9 cellular contexts compared by ENCODE assay signal in the genomic region with DNA sequence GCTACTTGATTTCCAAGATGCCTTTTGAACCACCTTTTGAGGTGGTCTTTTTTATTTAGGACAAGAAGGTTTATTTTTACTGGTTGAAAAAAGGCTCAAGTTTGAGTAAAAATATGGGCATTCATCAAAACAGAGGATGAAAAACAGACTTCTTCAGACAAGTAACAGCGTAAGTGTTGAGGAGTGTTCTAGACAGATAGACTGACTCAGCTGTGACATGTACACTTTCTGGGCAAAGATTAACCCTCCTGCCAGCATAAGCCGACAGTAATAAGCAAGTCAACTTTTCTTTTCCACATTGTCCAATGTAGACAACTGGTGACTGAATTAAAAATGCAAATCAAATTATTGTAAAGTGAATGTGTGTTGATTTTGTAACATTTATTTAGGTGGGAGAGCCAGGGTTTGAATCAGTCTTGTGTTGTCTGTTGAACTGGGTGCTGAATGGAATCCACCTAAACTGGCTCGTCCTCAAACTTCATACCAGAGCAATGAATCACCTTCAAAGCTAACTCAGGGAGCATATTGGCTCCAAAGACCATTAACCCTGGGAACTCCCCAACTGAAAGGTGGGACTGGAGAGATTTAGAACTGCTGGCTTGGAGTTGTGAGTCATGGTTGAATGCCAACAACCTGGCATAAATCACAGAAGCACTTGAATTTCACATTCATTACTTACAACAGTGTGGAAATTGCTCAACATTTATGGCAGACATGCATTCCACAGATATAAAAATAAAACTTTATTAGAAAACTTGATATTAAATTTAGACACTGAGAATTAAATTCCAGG.
DNase-seq lines count a peak whose midpoint lies in the region; ATAC-seq, FAIRE-seq and TF ChIP-seq lines count a peak whose summit lies in the region.
"Had no signal": no experiment of that assay in that cellular context is flagged by ENCODE, and none has a peak within 500 bp of the region (broad histone marks: within the 10 kb centered on the region; RNA-seq: fewer than 3 reads in every experiment).

No MANE protein-coding gene starts in this region.

- CTCF ChIA-PET in Panc1 (lab: Charles Lee), result no interaction called here
- CTCF ChIA-PET in CD4-positive, alpha-beta memory T cell (lab: Charles Lee; ENCODE audit: partially characterized antibody), result no interaction called here

- H3K18ac ChIP-seq in neuronal stem cell (ENCODE audit: low read length), result no peak overlapping the region

- no peak for DNase-seq in GM12891 (ENCODE audit: insufficient read length, low spot score)
- peak; percentile 99 for DNase-seq in Panc1 (ENCODE audit: low read depth, low spot score)
- peak; percentile 99 for DNase-seq in fibroblast of the aortic adventitia (ENCODE audit: low read depth)
- DNase-seq in renal cortical epithelial cell (ENCODE audit: low read depth), result peak; percentile 100
- no peak for DNase-seq in neuronal stem cell (ENCODE audit: low spot score)
- DNase-seq in CD4-positive, alpha-beta memory T cell, result no peak

- TF ChIP-seq POLR2A in GM12891 (IDR thresholded peaks at IDR 0.05; ENCODE audit: low read depth, low read length), result no peak

- peaks cover 0 to 12% (median 4%) of the 10 kb centered on the region in 8 donors for H3K9me3 Mint-ChIP-seq in CD4-positive, alpha-beta memory T cell

- H3K4me2 ChIP-seq in neuronal stem cell (ENCODE audit: insufficient read depth, low read length, poor library complexity, severe bottlenecking), result no peak overlapping the region

- no peak overlapping the region for H2AK5ac ChIP-seq in neuronal stem cell (ENCODE audit: low read depth, low read length)

- no peak overlapping the region for H3K27ac Mint-ChIP-seq in CD4-positive, alpha-beta memory T cell
- H3K27ac Mint-ChIP-seq: dendritic cell treated with granulocyte-macrophage colony-stimulating factor and Interleukin-4, amounts not matched to agents 40 ng/mL and 50 ng/mL, for 4 days had no signal

- H3K27ac ChIP-seq in Panc1 (ENCODE audit: low read length) (peak overlapping the region; percentile 91), neuronal stem cell (replicated peaks; ENCODE audit: low read length) (no peak overlapping the region)
- H3K27ac ChIP-seq in CD4-positive, alpha-beta memory T cell (ENCODE audit: low read depth, low read length), result no peak overlapping the region

- H4K8ac ChIP-seq in neuronal stem cell (ENCODE audit: low read depth, low read length), result no peak overlapping the region

- H2BK5ac ChIP-seq in neuronal stem cell (ENCODE audit: low read length), result no peak overlapping the region

- H3K4me1 ChIP-seq in Panc1 (ENCODE audit: control insufficient read depth, insufficient read depth, low read length) (peaks cover 12% of the 10 kb centered on the region), neuronal stem cell (ENCODE audit: control insufficient read depth in 2 of 2, insufficient read depth in 1 of 2, low read depth in 1 of 2, low read length in 2 of 2) (no peaks in the 10 kb centered on the region)
- no peaks in the 10 kb centered on the region for H3K4me1 ChIP-seq in CD4-positive, alpha-beta memory T cell (ENCODE audit: insufficient read depth, low read length)

- no peak overlapping the region for H3K14ac ChIP-seq in neuronal stem cell (ENCODE audit: low read length)

- H4K91ac ChIP-seq in neuronal stem cell (ENCODE audit: low read depth, low read length, poor library complexity), result no peak overlapping the region

- H3K36me3 Mint-ChIP-seq in CD4-positive, alpha-beta memory T cell, result peaks cover 0 to 5% of the 10 kb centered on the region in 2 donors

- no peak overlapping the region for H2BK12ac ChIP-seq in neuronal stem cell (ENCODE audit: low read length)

- peaks cover 28% of the 10 kb centered on the region; the same call in 1 of the 2 replicates for H3K9me3 ChIP-seq in Panc1 (ENCODE audit: control insufficient read depth, insufficient read depth, low read depth, low read length)
- H3K9me3 ChIP-seq in neuronal stem cell (replicated peaks in 1 of 2; ENCODE audit: control insufficient read depth in 2 of 2, insufficient read depth in 1 of 2, low read depth in 1 of 2, low read length in 2 of 2), result peaks cover 0 to 2% of the 10 kb centered on the region in 2 donors
- no peaks in the 10 kb centered on the region for H3K9me3 ChIP-seq in CD4-positive, alpha-beta memory T cell (ENCODE audit: control insufficient read depth in 1 of 2, low read length in 2 of 2)

- no peak overlapping the region for H3K9ac ChIP-seq in neuronal stem cell (ENCODE audit: low read depth, low read length, poor library complexity)

- no peaks in the 10 kb centered on the region for H3K79me1 ChIP-seq in neuronal stem cell (ENCODE audit: low read depth, low read length)

- POLR2A ChIA-PET in Panc1 (lab: Charles Lee), result no interaction called here
- POLR2A ChIA-PET in CD4-positive, alpha-beta memory T cell (lab: Charles Lee; ENCODE audit: partially characterized antibody), result no interaction called here

- no peaks in the 10 kb centered on the region for H3K27me3 ChIP-seq in Panc1 (ENCODE audit: control insufficient read depth, insufficient read depth, low read length)
- H3K27me3 ChIP-seq in neuronal stem cell (ENCODE audit: control insufficient read depth in 3 of 3, insufficient read depth in 3 of 3, low read depth in 1 of 3, low read length in 3 of 3), result no peaks in the 10 kb centered on the region
- no peaks in the 10 kb centered on the region for H3K27me3 ChIP-seq in CD4-positive, alpha-beta memory T cell (ENCODE audit: insufficient read depth, low read length)

- peak; percentile 93 for ATAC-seq in Panc1
- ATAC-seq in GM19328 (IDR thresholded peaks at IDR 0.05; ENCODE audit: unreplicated experiment), result no peak
- ATAC-seq in GM19452 (IDR thresholded peaks at IDR 0.05; ENCODE audit: unreplicated experiment), result no peak

- no peak overlapping the region for H2BK15ac ChIP-seq in neuronal stem cell (ENCODE audit: low read length)

- BruUV-seq in Panc1 (replicated peaks; lab: Mats Ljungman, UMichigan), result no TSS peak

- H2BK120ac ChIP-seq in neuronal stem cell (ENCODE audit: low read depth, low read length), result no peak overlapping the region

- no peaks in the 10 kb centered on the region for H3K4me1 Mint-ChIP-seq in CD4-positive, alpha-beta memory T cell

- H3K4ac ChIP-seq in neuronal stem cell (ENCODE audit: low read length), result no peak overlapping the region

- no peak for TF ChIP-seq CTCF in Panc1 (IDR thresholded peaks at IDR 0.05)
- no peak for TF ChIP-seq CTCF in fibroblast of the aortic adventitia (IDR thresholded peaks at IDR 0.05; ENCODE audit: insufficient read depth, low read length)

- FAIRE-seq in GM12891 (lab: Jason Lieb, UNC), result peak; percentile 38

- H3K36me3 ChIP-seq in Panc1 (ENCODE audit: control insufficient read depth, insufficient read depth, low read length) (no peaks in the 10 kb centered on the region), neuronal stem cell (replicated peaks in 1 of 2; ENCODE audit: control insufficient read depth in 2 of 2, insufficient read depth in 2 of 2, low read length in 2 of 2) (no peaks in the 10 kb centered on the region)
- no peaks in the 10 kb centered on the region for H3K36me3 ChIP-seq in CD4-positive, alpha-beta memory T cell (ENCODE audit: insufficient read depth, low read length)

- H3K23ac ChIP-seq in neuronal stem cell (ENCODE audit: low read depth, low read length, poor library complexity), result no peak overlapping the region

- no peak overlapping the region for H2AFZ ChIP-seq in neuronal stem cell (ENCODE audit: low read length)

- H3K4me3 Mint-ChIP-seq in CD4-positive, alpha-beta memory T cell, result no peak overlapping the region
- H3K4me3 Mint-ChIP-seq: dendritic cell treated with granulocyte-macrophage colony-stimulating factor and Interleukin-4, amounts not matched to agents 40 ng/mL and 50 ng/mL, for 4 days had no signal

- intact Hi-C loops in Panc1 (cut with micrococcal nuclease; ENCODE audit: unreplicated experiment), result no loop called here
- intact Hi-C loops in CD4-positive, alpha-beta memory T cell (cut with micrococcal nuclease), result no loop called here

- WGBS in neuronal stem cell (ENCODE audit: extremely low coverage in 2 of 2, insufficient read length in 2 of 2, insufficient replicate concordance in 1 of 2), 2 donors, result no CpG with 5 or more reads among the region's 3 CpGs

- no peak overlapping the region for H3K4me3 ChIP-seq in Panc1 (ENCODE audit: low read depth in 2 of 2, low read length in 2 of 2)
- no peak overlapping the region for H3K4me3 ChIP-seq in fibroblast of the aortic adventitia (ENCODE audit: low read depth, low read length)
- no peak overlapping the region for H3K4me3 ChIP-seq in neuronal stem cell (ENCODE audit: low read length in 2 of 2)
- no peak overlapping the region for H3K4me3 ChIP-seq in CD4-positive, alpha-beta memory T cell (ENCODE audit: low read length in 2 of 2)

- in situ Hi-C loops in Panc1 (cut with HindIII; ENCODE audit: low pct_unique_long_range_greater_than_20kb, low sequenced_read_pairs), result no loop called here

- H3K27me3 Mint-ChIP-seq in CD4-positive, alpha-beta memory T cell, result no peaks in the 10 kb centered on the region
- H3K27me3 Mint-ChIP-seq: dendritic cell treated with granulocyte-macrophage colony-stimulating factor and Interleukin-4, amounts not matched to agents 40 ng/mL and 50 ng/mL, for 4 days had no signal

TF ChIP-seq in GM12891, 5 proteins besides CTCF, POLR2A, EP300 and RAD21:
- no peak for TF ChIP-seq POLR2AphosphoS5 (IDR thresholded peaks at IDR 0.05; ENCODE audit: low read depth, low read length)
- no peak for TF ChIP-seq PAX5 (IDR thresholded peaks at IDR 0.05; ENCODE audit: insufficient read depth, low read length, severe bottlenecking)
- no peak for TF ChIP-seq POU2F2 (IDR thresholded peaks at IDR 0.05; ENCODE audit: low read depth, low read length)
- no peak for TF ChIP-seq TAF1 (IDR thresholded peaks at IDR 0.05; ENCODE audit: low read depth, low read length)
- TF ChIP-seq SPI1 (IDR thresholded peaks at IDR 0.05; ENCODE audit: low read depth, low read length), result no peak

Comparison
In these comparisons a context has a peak if more than half of its experiments do, and no peak if none do; other contexts are left out.
1. DNase-seq: peak in Panc1 (single experiment), fibroblast of the aortic adventitia (single experiment) and renal cortical epithelial cell (single experiment); none in GM12891 (single experiment), neuronal stem cell (single experiment) and CD4-positive, alpha-beta memory T cell (0 of 5).